ENCODE assay signal across 22 cellular contexts in the genomic region with DNA sequence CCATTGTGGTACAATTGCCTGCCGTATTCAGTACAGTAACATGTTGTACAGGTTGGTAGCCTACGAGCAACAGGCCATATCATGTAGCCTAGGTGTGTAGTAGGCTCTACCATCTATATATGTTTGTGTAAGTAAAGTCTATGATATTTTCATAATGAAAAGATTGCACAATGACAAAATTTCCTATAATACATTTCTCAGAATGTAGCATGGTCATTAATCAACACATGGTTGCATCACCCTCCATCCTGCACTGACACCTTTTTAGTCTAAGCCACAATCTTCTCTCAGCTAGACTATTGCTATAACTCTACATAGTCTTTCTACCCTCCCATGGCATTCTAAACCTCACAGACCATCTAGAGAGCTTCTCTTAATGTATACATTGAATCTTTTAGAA.
DNase-seq lines count a peak whose midpoint lies in the region; ATAC-seq and TF ChIP-seq lines count a peak whose summit lies in the region.
"Had no signal": no experiment of that assay in that cellular context is flagged by ENCODE, and none has a peak within 500 bp of the region (broad histone marks: within the 10 kb centered on the region; RNA-seq: fewer than 3 reads in every experiment).

No MANE protein-coding gene starts in this region.

- BruUV-seq in MCF 10A (replicated peaks; lab: Mats Ljungman, UMichigan) (no TSS peak), mammary epithelial cell (replicated peaks; lab: Mats Ljungman, UMichigan) (no TSS peak)

- H3K27me3 ChIP-seq in mammary epithelial cell (ENCODE audit: insufficient read depth, low read length): no peaks in the 10 kb centered on the region

- peaks cover 40% of the 10 kb centered on the region for H3K4me1 Mint-ChIP-seq in MCF 10A (ENCODE audit: insufficient read depth, unreplicated experiment)
- H3K4me1 Mint-ChIP-seq in activated naive CD8-positive, alpha-beta T cell treated with anti-CD3 and anti-CD28 coated beads, Interleukin-2, amount 50 U/mL, for 24 hours: peaks cover 57% of the 10 kb centered on the region
- H3K4me1 Mint-ChIP-seq in stimulated activated naive CD8-positive, alpha-beta T cell treated with anti-CD3 and anti-CD28 coated beads, Interleukin-15, amount 100 ng/mL, for 72 hours: peaks cover 34% of the 10 kb centered on the region
- H3K4me1 Mint-ChIP-seq: IgD-negative memory B cell had no signal

- H3K4me1 ChIP-seq in mammary epithelial cell (ENCODE audit: insufficient read depth, low read length): peaks cover 35% of the 10 kb centered on the region

- CTCF ChIA-PET in MCF 10A (lab: Yijun Ruan, JAX) (interaction anchor here (0.6 to 0.8 kb wide), 4 partner anchors 60 to 109 kb away, joined by 3 to 4 read pairs (median 4); no protein-coding TSS in a partner anchor), mammary epithelial cell (lab: Charles Lee; ENCODE audit: low non-redundant PET) (no interaction called here)

- H3K27me3 Mint-ChIP-seq in MCF 10A (ENCODE audit: insufficient read depth, unreplicated experiment): no peaks in the 10 kb centered on the region
- H3K27me3 Mint-ChIP-seq in activated naive CD8-positive, alpha-beta T cell treated with anti-CD3 and anti-CD28 coated beads, Interleukin-2, amount 50 U/mL, for 24 hours: peaks cover 11% of the 10 kb centered on the region
- H3K27me3 Mint-ChIP-seq in stimulated activated naive CD8-positive, alpha-beta T cell treated with anti-CD3 and anti-CD28 coated beads, Interleukin-15, amount 100 ng/mL, for 72 hours: peaks cover 30% of the 10 kb centered on the region

- no peaks in the 10 kb centered on the region for H3K36me3 ChIP-seq in mammary epithelial cell (ENCODE audit: insufficient read depth, low read length)
- H3K36me3 ChIP-seq: BLaER1 treated with 17β-estradiol and CSF1 and Interleukin-3, amounts not matched to agents 10 nM and 100 nM had no signal

- POLR2A ChIA-PET in MCF 10A (lab: Yijun Ruan, JAX): interaction anchor here (0.9 to 1.2 kb wide), 2 partner anchors 69 to 343 kb away, joined by 3 to 4 read pairs; no protein-coding TSS in a partner anchor

- H4K20me1 ChIP-seq in mammary epithelial cell (ENCODE audit: insufficient read depth, low read length): no peaks in the 10 kb centered on the region
- H4K20me1 ChIP-seq: BLaER1 treated with 17β-estradiol and CSF1 and Interleukin-3, amounts not matched to agents 10 nM and 100 nM had no signal

- H3K9ac ChIP-seq in mammary epithelial cell (ENCODE audit: insufficient read depth, low read length): no peak overlapping the region
- H3K9ac ChIP-seq: BLaER1 treated with 17β-estradiol and CSF1 and Interleukin-3, amounts not matched to agents 10 nM and 100 nM had no signal

- intact Hi-C loops in MCF 10A (cut with micrococcal nuclease): loop anchor here (1.0 kb wide), 1 partner anchor 31 kb away; no protein-coding TSS in a partner anchor
- intact Hi-C loops in mammary epithelial cell (cut with micrococcal nuclease): no loop called here

- no peak overlapping the region for H3K4me2 ChIP-seq in mammary epithelial cell (ENCODE audit: insufficient read depth, low read depth, low read length)
- H3K4me2 ChIP-seq: BLaER1 treated with 17β-estradiol and CSF1 and Interleukin-3, amounts not matched to agents 10 nM and 100 nM; GM23338; SK-N-SH had no signal

- H3K4me3 ChIP-seq in mammary epithelial cell (replicated peaks in 1 of 3; ENCODE audit: insufficient read depth in 1 of 3, low read depth in 2 of 3, low read length in 3 of 3): no peak overlapping the region
- H3K4me3 ChIP-seq: BLaER1 treated with 17β-estradiol and CSF1 and Interleukin-3, amounts not matched to agents 10 nM and 100 nM; GM23338 had no signal

- H3K36me3 Mint-ChIP-seq in MCF 10A (ENCODE audit: insufficient read depth, unreplicated experiment): no peaks in the 10 kb centered on the region
- H3K36me3 Mint-ChIP-seq in activated naive CD8-positive, alpha-beta T cell treated with anti-CD3 and anti-CD28 coated beads, Interleukin-2, amount 50 U/mL, for 24 hours (ENCODE audit: low read depth): peaks cover 5% of the 10 kb centered on the region
- H3K36me3 Mint-ChIP-seq: CD8-positive, alpha-beta T cell; IgD-negative memory B cell had no signal

- H3K27ac ChIP-seq in mammary epithelial cell (ENCODE audit: insufficient read depth, low read depth, low read length): no peak overlapping the region
- H3K27ac ChIP-seq: BLaER1 treated with 17β-estradiol and CSF1 and Interleukin-3, amounts not matched to agents 10 nM and 100 nM had no signal

- H3K9me3 Mint-ChIP-seq in MCF 10A (ENCODE audit: unreplicated experiment): peaks cover 13% of the 10 kb centered on the region
- H3K9me3 Mint-ChIP-seq in activated naive CD8-positive, alpha-beta T cell treated with anti-CD3 and anti-CD28 coated beads, Interleukin-2, amount 50 U/mL, for 24 hours: peaks cover 16% of the 10 kb centered on the region
- H3K9me3 Mint-ChIP-seq in stimulated activated naive CD8-positive, alpha-beta T cell treated with anti-CD3 and anti-CD28 coated beads, Interleukin-15, amount 100 ng/mL, for 72 hours: peaks cover 11 to 19% of the 10 kb centered on the region in 2 donors
- H3K9me3 Mint-ChIP-seq: CD8-positive, alpha-beta T cell had no signal

- DNase-seq in MCF 10A (ENCODE audit: unreplicated experiment) (peak; percentile 67), mammary epithelial cell (no peak), NCI-H226 (peak; percentile 52), inferior parietal cortex (ENCODE audit: extremely low spot score) (no peak)
- DNase-seq in activated naive CD8-positive, alpha-beta T cell treated with anti-CD3 and anti-CD28 coated beads, Interleukin-2, amount 50 U/mL, for 24 hours: no peak
- DNase-seq in stimulated activated naive CD8-positive, alpha-beta T cell treated with anti-CD3 and anti-CD28 coated beads, Interleukin-15, amount 100 ng/mL, for 72 hours: peak in 1 of 2 donors; percentile 24
- DNase-seq: Calu3; CD8-positive, alpha-beta T cell; GF-D8; HCEC 1CT; Kasumi-1; NCI-H1417; NCI-H187; NCI-H2107; NCI-H510A treated with DMSO at 0.1 percent for 48 hours; NCI-H82; SHP77; SK-N-SH had no signal

- H3K9me3 ChIP-seq in mammary epithelial cell (replicated peaks; ENCODE audit: insufficient read depth, low read length): no peaks in the 10 kb centered on the region
- H3K9me3 ChIP-seq: SK-N-SH had no signal

- 100% methylated on average over 2 of the region's 2 CpGs for WGBS in mammary epithelial cell (ENCODE audit: low coverage, missing lambda C conversion rate)

- ATAC-seq in activated naive CD8-positive, alpha-beta T cell treated with anti-CD3 and anti-CD28 coated beads, Interleukin-2, amount 50 U/mL, for 24 hours: no peak
- ATAC-seq in stimulated activated naive CD8-positive, alpha-beta T cell treated with anti-CD3 and anti-CD28 coated beads, Interleukin-15, amount 100 ng/mL, for 72 hours: peak; percentile 76
- no peak for ATAC-seq in HG02759 (IDR thresholded peaks at IDR 0.05; ENCODE audit: unreplicated experiment)
- ATAC-seq: CD8-positive, alpha-beta T cell; GM23338 had no signal

- no peak overlapping the region for H3K27ac Mint-ChIP-seq in MCF 10A (ENCODE audit: low read depth, unreplicated experiment)
- H3K27ac Mint-ChIP-seq in activated naive CD8-positive, alpha-beta T cell treated with anti-CD3 and anti-CD28 coated beads, Interleukin-2, amount 50 U/mL, for 24 hours: peak overlapping the region; percentile 98
- peak overlapping the region; percentile 92 to 96 for H3K27ac Mint-ChIP-seq in stimulated activated naive CD8-positive, alpha-beta T cell treated with anti-CD3 and anti-CD28 coated beads, Interleukin-15, amount 100 ng/mL, for 72 hours
- H3K27ac Mint-ChIP-seq: CD8-positive, alpha-beta T cell; GM23338; IgD-negative memory B cell had no signal

- H3K79me2 ChIP-seq in mammary epithelial cell (ENCODE audit: insufficient read depth, low read length): no peaks in the 10 kb centered on the region

- in situ Hi-C loops in mammary epithelial cell (cut with MboI; ENCODE audit: low sequenced_read_pairs in 2 of 2): no loop called here

- H2AFZ ChIP-seq in mammary epithelial cell (ENCODE audit: low read depth, low read length): no peak overlapping the region
- H2AFZ ChIP-seq: GM23338 had no signal

- TF ChIP-seq CTCF in MCF 10A (IDR thresholded peaks at IDR 0.05; ENCODE audit: unreplicated experiment): no peak
- TF ChIP-seq CTCF in mammary epithelial cell (conservative IDR thresholded peaks at IDR 0.05 in 1 of 2, IDR thresholded peaks at IDR 0.05 in 1 of 2; ENCODE audit: extremely low read depth in 1 of 2, insufficient read depth in 1 of 2, low read depth in 1 of 2, low read length in 2 of 2): no peak

- no peak overlapping the region for H3K4me3 Mint-ChIP-seq in MCF 10A (ENCODE audit: unreplicated experiment)
- H3K4me3 Mint-ChIP-seq in activated naive CD8-positive, alpha-beta T cell treated with anti-CD3 and anti-CD28 coated beads, Interleukin-2, amount 50 U/mL, for 24 hours: no peak overlapping the region
- H3K4me3 Mint-ChIP-seq in stimulated activated naive CD8-positive, alpha-beta T cell treated with anti-CD3 and anti-CD28 coated beads, Interleukin-15, amount 100 ng/mL, for 72 hours: no peak overlapping the region
- H3K4me3 Mint-ChIP-seq: CD8-positive, alpha-beta T cell; GM23338; IgD-negative memory B cell had no signal

- dilution Hi-C loops in mammary epithelial cell (cut with HindIII; ENCODE audit: low sequenced_read_pairs): no loop called here

Comparison
In these comparisons a context has a peak if more than half of its experiments do, and no peak if none do; other contexts are left out.
1. DNase-seq: peak in MCF 10A (single experiment) and NCI-H226 (single experiment); none in mammary epithelial cell (single experiment), activated naive CD8-positive, alpha-beta T cell treated with anti-CD3 and anti-CD28 coated beads, Interleukin-2, amount 50 U/mL, for 24 hours (single experiment) and inferior parietal cortex (single experiment).